9 cellular contexts compared by ENCODE assay signal in the genomic region with DNA sequence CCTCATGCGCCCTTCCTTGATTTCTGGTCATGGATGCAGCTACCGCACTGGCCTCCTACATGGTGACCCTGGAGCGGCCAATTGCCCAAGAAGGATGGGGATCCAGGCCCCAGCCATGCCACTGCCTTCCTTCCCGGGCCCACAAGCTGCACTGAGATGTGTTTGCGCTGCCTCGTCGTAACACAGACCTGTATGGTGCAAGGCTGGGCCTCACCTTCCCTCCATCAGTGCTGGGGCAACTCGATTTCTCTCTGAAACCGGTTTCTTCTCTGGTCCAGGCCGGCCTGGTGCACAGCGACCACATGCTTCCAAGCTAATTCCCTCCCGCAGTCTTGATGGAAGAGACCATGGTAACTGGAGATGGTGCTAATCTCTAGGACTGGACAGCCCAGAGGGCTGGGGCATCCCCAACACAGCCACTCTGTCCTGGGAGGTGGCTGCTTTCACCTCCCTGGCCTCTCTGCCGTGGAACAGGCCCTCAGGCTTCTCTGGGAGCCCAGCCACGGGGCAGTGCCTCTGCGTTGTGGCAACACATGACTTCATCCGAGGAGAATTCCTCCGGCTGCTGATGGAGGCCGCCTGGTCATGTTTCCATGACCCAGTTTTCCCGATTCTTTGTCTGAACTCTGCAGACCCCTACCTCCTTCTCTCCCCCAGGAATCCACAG.
DNase-seq lines count a peak whose midpoint lies in the region; ATAC-seq and TF ChIP-seq lines count a peak whose summit lies in the region.
"Had no signal": no experiment of that assay in that cellular context is flagged by ENCODE, and none has a peak within 500 bp of the region (broad histone marks: within the 10 kb centered on the region; RNA-seq: fewer than 3 reads in every experiment).

No MANE protein-coding gene starts in this region.

- H3K79me2 ChIP-seq in osteoblast (ENCODE audit: insufficient read depth, low read length): peaks cover 74% of the 10 kb centered on the region

- TF ChIP-seq POLR2A in testis (IDR thresholded peaks at IDR 0.05): no peak

- WGBS in testis, 2 donors: 70 to 76% methylated on average over 17 to 19 of the region's 19 CpGs

- H3K4me1 ChIP-seq in osteoblast (ENCODE audit: insufficient read depth, low read length) (peaks cover 28% of the 10 kb centered on the region), testis (peaks cover 38% of the 10 kb centered on the region)

- intact Hi-C loops in testis (cut with DNase I; ENCODE audit: low total_unique reads): no loop called here

- peak overlapping the region; percentile 90 for H3K27ac ChIP-seq in osteoblast (ENCODE audit: low read depth, low read length)
- no peak overlapping the region for H3K27ac ChIP-seq in testis

- no peak for TF ChIP-seq CTCF in fibroblast of villous mesenchyme (IDR thresholded peaks at IDR 0.05; ENCODE audit: insufficient read depth, low read depth, low read length)
- no peak for TF ChIP-seq CTCF in osteoblast (IDR thresholded peaks at IDR 0.05; ENCODE audit: extremely low read depth, low read depth, low read length)
- no peak for TF ChIP-seq CTCF in testis (IDR thresholded peaks at IDR 0.05)

- DNase-seq in AG08396 (ENCODE audit: low spot score) (peak; percentile 87), fibroblast of villous mesenchyme (ENCODE audit: low read depth) (peak; percentile 82), osteoblast (ENCODE audit: insufficient read length, low spot score, missing footprints) (peak; percentile 95), foreskin melanocyte (no peak), testis (no peak)
- DNase-seq: dermis blood vessel endothelial cell had no signal

- peak; percentile 65 for ATAC-seq in SK-N-SH treated with all-trans-retinoic acid at 6 μM for 48 hours
- no peak for ATAC-seq in activated CD4-positive, CD25-positive, alpha-beta regulatory T cell treated with anti-CD3 and anti-CD28 coated beads, Interleukin-2, amount 50 U/mL, for 24 hours
- ATAC-seq in GM19452 (IDR thresholded peaks at IDR 0.05; ENCODE audit: unreplicated experiment): no peak

- no peak overlapping the region for H3K4me2 ChIP-seq in osteoblast (ENCODE audit: insufficient read depth, low read length)

- no peaks in the 10 kb centered on the region for H3K9me3 ChIP-seq in osteoblast (ENCODE audit: low read depth, low read length)
- no peaks in the 10 kb centered on the region for H3K9me3 ChIP-seq in testis

- peak overlapping the region; percentile 78 for H2AFZ ChIP-seq in osteoblast (ENCODE audit: low read length)

- H3K27me3 ChIP-seq in osteoblast (ENCODE audit: insufficient read depth, low read length) (no peaks in the 10 kb centered on the region), testis (no peaks in the 10 kb centered on the region)

- H3K4me3 ChIP-seq in fibroblast of villous mesenchyme (ENCODE audit: low read depth, low read length): no peak overlapping the region
- no peak overlapping the region for H3K4me3 ChIP-seq in osteoblast (ENCODE audit: insufficient read depth, low read length)
- H3K4me3 ChIP-seq in testis: no peak overlapping the region

- peaks cover 14% of the 10 kb centered on the region for H3K36me3 ChIP-seq in osteoblast (ENCODE audit: insufficient read depth, low read length)
- no peaks in the 10 kb centered on the region for H3K36me3 ChIP-seq in testis (ENCODE audit: low read depth, missing control alignments)

- peaks cover 3% of the 10 kb centered on the region for H4K20me1 ChIP-seq in osteoblast (ENCODE audit: insufficient read depth, low read length)

TF ChIP-seq in SK-N-SH treated with all-trans-retinoic acid at 6 μM for 48 hours, 23 proteins besides CTCF, POLR2A, EP300 and RAD21:
- TF ChIP-seq ISL1 (CRISPR knock-in tag; IDR thresholded peaks at IDR 0.05) (peak; percentile 12; the same call in 1 of the 2 replicates), ZNF8 (CRISPR knock-in tag; IDR thresholded peaks at IDR 0.05) (no peak), OSR1 (CRISPR knock-in tag; IDR thresholded peaks at IDR 0.05) (no peak), ESRRG (CRISPR knock-in tag; IDR thresholded peaks at IDR 0.05) (no peak), BACH2 (CRISPR knock-in tag; IDR thresholded peaks at IDR 0.05; ENCODE audit: borderline replicate concordance) (no peak), TOX (CRISPR knock-in tag; IDR thresholded peaks at IDR 0.05; ENCODE audit: borderline replicate concordance) (no peak)
- TF ChIP-seq, protein P1, sequence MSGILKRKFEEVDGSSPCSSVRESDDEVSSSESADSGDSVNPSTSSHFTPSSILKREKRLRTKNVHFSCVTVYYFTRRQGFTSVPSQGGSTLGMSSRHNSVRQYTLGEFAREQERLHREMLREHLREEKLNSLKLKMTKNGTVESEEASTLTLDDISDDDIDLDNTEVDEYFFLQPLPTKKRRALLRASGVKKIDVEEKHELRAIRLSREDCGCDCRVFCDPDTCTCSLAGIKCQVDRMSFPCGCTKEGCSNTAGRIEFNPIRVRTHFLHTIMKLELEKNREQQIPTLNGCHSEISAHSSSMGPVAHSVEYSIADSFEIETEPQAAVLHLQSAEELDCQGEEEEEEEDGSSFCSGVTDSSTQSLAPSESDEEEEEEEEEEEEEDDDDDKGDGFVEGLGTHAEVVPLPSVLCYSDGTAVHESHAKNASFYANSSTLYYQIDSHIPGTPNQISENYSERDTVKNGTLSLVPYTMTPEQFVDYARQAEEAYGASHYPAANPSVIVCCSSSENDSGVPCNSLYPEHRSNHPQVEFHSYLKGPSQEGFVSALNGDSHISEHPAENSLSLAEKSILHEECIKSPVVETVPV (CRISPR knock-in tag; IDR thresholded peaks at IDR 0.05): no peak
TF ChIP-seq in SK-N-SH treated with all-trans-retinoic acid at 6 μM for 48 hours: peak in this region for 1.

Comparison
In these comparisons a context has a peak if more than half of its experiments do, and no peak if none do; other contexts are left out.
1. DNase-seq: peak in AG08396 (single experiment), fibroblast of villous mesenchyme (single experiment) and osteoblast (single experiment); none in foreskin melanocyte (single experiment) and testis (single experiment).